9 cellular contexts compared by ENCODE assay signal in genomic region chr11:102046841-102047240, GRCh38. TPM values are rescaled to one million over a fixed set of nuclear protein-coding genes. Genes with fewer than 3 reads are reported as not detected.
DNase-seq lines count a peak whose midpoint lies in the region; ATAC-seq and TF ChIP-seq lines count a peak whose summit lies in the region.
"Had no signal": no experiment of that assay in that cellular context is flagged by ENCODE, and none has a peak within 500 bp of the region (broad histone marks: within the 10 kb centered on the region; RNA-seq: fewer than 3 reads in every experiment).

No MANE protein-coding gene starts in this region.

- H3K27me3 Mint-ChIP-seq in natural killer cell treated with Interleukin-12 subunit alpha and Interleukin-12 subunit beta and Interleukin-15 and Interleukin-18, amount 100 ng/mL, for 72 hours, result peaks cover 28 to 31% of the 10 kb centered on the region in 2 donors
- H3K27me3 Mint-ChIP-seq in natural killer cell (ENCODE audit: low read depth in 2 of 2), result peaks cover 23 to 49% of the 10 kb centered on the region in 2 donors

- no peaks in the 10 kb centered on the region for H3K36me3 Mint-ChIP-seq in natural killer cell treated with Interleukin-12 subunit alpha and Interleukin-12 subunit beta and Interleukin-15 and Interleukin-18, amount 100 ng/mL, for 72 hours
- no peaks in the 10 kb centered on the region for H3K36me3 Mint-ChIP-seq in natural killer cell

- no peak for DNase-seq in natural killer cell treated with Interleukin-12 subunit alpha and Interleukin-12 subunit beta and Interleukin-15 and Interleukin-18, amount 100 ng/mL, for 72 hours (ENCODE audit: low spot score)
- no peak for DNase-seq in natural killer cell
- DNase-seq in dedifferentiated amniotic fluid mesenchymal stem cell (ENCODE audit: extremely low spot score), result peak; percentile 31
- DNase-seq in aorta, result no peak
- no peak for DNase-seq in NCI-H510A treated with DMSO at 0.1 percent for 48 hours (lab: John Stamatoyannopoulos, UW)
- no peak for DNase-seq in NCI-H1930 (lab: John Stamatoyannopoulos, UW)
- DNase-seq in SIG-M5 treated with dmso at 0.1 percent for 504 hours (lab: John Stamatoyannopoulos, UW; ENCODE audit: unreplicated experiment), result no peak
- DNase-seq: activated naive CD4-positive, alpha-beta T cell had no signal

- H3K9me3 Mint-ChIP-seq in natural killer cell treated with Interleukin-12 subunit alpha and Interleukin-12 subunit beta and Interleukin-15 and Interleukin-18, amount 100 ng/mL, for 72 hours, result no peaks in the 10 kb centered on the region
- no peaks in the 10 kb centered on the region for H3K9me3 Mint-ChIP-seq in natural killer cell

- H3K4me1 ChIP-seq in mucosa of stomach (ENCODE audit: control insufficient read depth, insufficient read depth, low read length) (no peaks in the 10 kb centered on the region), aorta (ENCODE audit: control insufficient read depth in 1 of 2, insufficient read depth in 2 of 2, low read length in 2 of 2) (no peaks in the 10 kb centered on the region)

- TF ChIP-seq CTCF in natural killer cell (IDR thresholded peaks at IDR 0.05), result no peak

- H3K27me3 ChIP-seq in mucosa of stomach (ENCODE audit: control insufficient read depth, insufficient read depth, low read length), result no peaks in the 10 kb centered on the region
- H3K27me3 ChIP-seq in aorta (ENCODE audit: control insufficient read depth in 1 of 2, insufficient read depth in 2 of 2, low read length in 1 of 2), result no peaks in the 10 kb centered on the region

- WGBS in aorta, 2 donors, result 20 to 22% methylated on average over 4 of the region's 4 CpGs

- H3K4me3 ChIP-seq in mucosa of stomach (ENCODE audit: low read length) (peak overlapping the region; percentile 27), aorta (ENCODE audit: low read length in 2 of 2) (peak overlapping the region; percentile 56 to 86)

- H3K36me3 ChIP-seq in mucosa of stomach (ENCODE audit: control insufficient read depth, insufficient read depth, low read length) (no peaks in the 10 kb centered on the region), aorta (ENCODE audit: control insufficient read depth in 1 of 2, insufficient read depth in 2 of 2, low read length in 1 of 2) (no peaks in the 10 kb centered on the region)

- H3K4me1 Mint-ChIP-seq in natural killer cell treated with Interleukin-12 subunit alpha and Interleukin-12 subunit beta and Interleukin-15 and Interleukin-18, amount 100 ng/mL, for 72 hours (ENCODE audit: low read depth in 2 of 2), result peaks cover 0 to 7% of the 10 kb centered on the region in 2 donors
- peaks cover 0 to 10% of the 10 kb centered on the region in 2 donors for H3K4me1 Mint-ChIP-seq in natural killer cell

- intact Hi-C loops in natural killer cell (cut with micrococcal nuclease) (no loop called here), aorta (cut with DNase I) (loop anchor here (2.0 to 10.0 kb wide), 2 partner anchors 64 to 178 kb away; partner anchors contain the start of gene YAP1 (in 1 of the 2))

- H3K9ac ChIP-seq in mucosa of stomach (ENCODE audit: low read length), result peak overlapping the region; percentile 47

- ATAC-seq in natural killer cell treated with Interleukin-12 subunit alpha and Interleukin-12 subunit beta and Interleukin-15 and Interleukin-18, amount 100 ng/mL, for 72 hours, result no peak
- ATAC-seq in natural killer cell (no peak), aorta (ENCODE audit: low FRiP score) (no peak)

- peak overlapping the region; percentile 56 for H3K4me3 Mint-ChIP-seq in natural killer cell treated with Interleukin-12 subunit alpha and Interleukin-12 subunit beta and Interleukin-15 and Interleukin-18, amount 100 ng/mL, for 72 hours
- no peak overlapping the region for H3K4me3 Mint-ChIP-seq in natural killer cell

- H3K27ac Mint-ChIP-seq in natural killer cell treated with Interleukin-12 subunit alpha and Interleukin-12 subunit beta and Interleukin-15 and Interleukin-18, amount 100 ng/mL, for 72 hours, result no peak overlapping the region
- no peak overlapping the region for H3K27ac Mint-ChIP-seq in natural killer cell

- no peaks in the 10 kb centered on the region for H3K9me3 ChIP-seq in mucosa of stomach (ENCODE audit: control insufficient read depth, low read length)
- no peaks in the 10 kb centered on the region for H3K9me3 ChIP-seq in aorta (ENCODE audit: control insufficient read depth, low read length)

- H3K27ac ChIP-seq in aorta (ENCODE audit: low read depth in 1 of 2, low read length in 2 of 2), result peak overlapping the region in 1 of 2 donors; percentile 87

RNA-seq across cellular contexts. Expression of gene CFAP300, which starts 0.4 kb away (rescaled TPM):
- not detected for total RNA-seq in natural killer cell treated with Interleukin-12 subunit alpha and Interleukin-12 subunit beta and Interleukin-15 and Interleukin-18, amount 100 ng/mL, for 72 hours
- total RNA-seq in natural killer cell (not detected), aorta (1 to 10 TPM; 3.2 to 5.4 TPM)
- 1 to 10 TPM; 2.3 to 2.6 TPM for polyA plus RNA-seq in aorta

Comparison
In these comparisons a context has a peak if more than half of its experiments do, and no peak if none do; other contexts are left out.
1. RNA of gene CFAP300, which starts 0.4 kb away (total RNA-seq): 3.2 to 5.4 TPM in aorta; not detected in natural killer cell treated with Interleukin-12 subunit alpha and Interleukin-12 subunit beta and Interleukin-15 and Interleukin-18, amount 100 ng/mL, for 72 hours and not detected in natural killer cell; every median in the first group is over 4 times any median in the second.